14 cellular contexts compared by ENCODE assay signal in genomic region chr13:92967923-92968322, GRCh38.
DNase-seq lines count a peak whose midpoint lies in the region; ATAC-seq and TF ChIP-seq lines count a peak whose summit lies in the region.
"Had no signal": no experiment of that assay in that cellular context is flagged by ENCODE, and none has a peak within 500 bp of the region (broad histone marks: within the 10 kb centered on the region; RNA-seq: fewer than 3 reads in every experiment).

No MANE protein-coding gene starts in this region.

- TF ChIP-seq EP300 in Ishikawa (IDR thresholded peaks at IDR 0.05; ENCODE audit: borderline replicate concordance) = no peak

- peak; percentile 28 for ATAC-seq in left colon
- no peak for ATAC-seq in HG03457 (IDR thresholded peaks at IDR 0.05; ENCODE audit: unreplicated experiment)

- peak; percentile 58 for TF ChIP-seq CTCF in WERI-Rb-1 (IDR thresholded peaks at IDR 0.05; ENCODE audit: low read depth, low read length)
- TF ChIP-seq CTCF in spleen (IDR thresholded peaks at IDR 0.05 in 8 of 11, conservative IDR thresholded peaks at IDR 0.05 in 3 of 11) = no peak

- DNase-seq in COLO829 (ENCODE audit: low spot score) (peak; percentile 7), WERI-Rb-1 (peak; percentile 39), left colon (no peak), hepatic stellate cell (ENCODE audit: low spot score) (no peak), spleen (no peak), NCI-H226 (no peak)
- DNase-seq: activated CD4-positive, alpha-beta T cell treated with anti-CD3 and anti-CD28 coated beads, Interleukin-2, amount 10 ng/mL, durations not matched to agents 7 days and 5 days; activated naive CD4-positive, alpha-beta T cell treated with Interleukin-2 at 50 U/mL for 16 hours; dermis blood vessel endothelial cell; NCI-H345; trophoblast cell had no signal

- TF ChIP-seq POLR2A in spleen (IDR thresholded peaks at IDR 0.05) = no peak

- WGBS in spleen, 5 donors = 73 to 83% (median 78%) methylated on average over 3 of the region's 3 CpGs

- no peaks in the 10 kb centered on the region for H3K36me3 ChIP-seq in WERI-Rb-1
- no peaks in the 10 kb centered on the region for H3K36me3 ChIP-seq in spleen
- H3K36me3 ChIP-seq: right atrium auricular region had no signal

- intact Hi-C loops in left colon (cut with DNase I, micrococcal nuclease) = no loop called here
- intact Hi-C loops in spleen (cut with DNase I; ENCODE audit: low total_unique reads) = no loop called here

- H3K27ac ChIP-seq in WERI-Rb-1 (no peak overlapping the region), spleen (no peak overlapping the region)
- H3K27ac ChIP-seq: right atrium auricular region had no signal

- H3K9me3 ChIP-seq in WERI-Rb-1 (ENCODE audit: severe bottlenecking) (no peaks in the 10 kb centered on the region), spleen (peaks cover 0 to 31% (median 6%) of the 10 kb centered on the region in 8 donors)
- H3K9me3 ChIP-seq: right atrium auricular region had no signal

- H3K27me3 ChIP-seq in WERI-Rb-1 (ENCODE audit: insufficient read depth, low read depth, severe bottlenecking) (no peaks in the 10 kb centered on the region), spleen (replicated peaks in 1 of 7) (no peaks in the 10 kb centered on the region)
- H3K27me3 ChIP-seq: right atrium auricular region had no signal

- peak; percentile 37 for TF ChIP-seq RAD21 in Ishikawa (IDR thresholded peaks at IDR 0.05; ENCODE audit: low read depth)

- H3K4me1 ChIP-seq in spleen = no peaks in the 10 kb centered on the region
- H3K4me1 ChIP-seq: right atrium auricular region had no signal

- H3K4me3 ChIP-seq in WERI-Rb-1 (ENCODE audit: low read depth, low read length) = no peak overlapping the region
- H3K4me3 ChIP-seq in spleen = no peak overlapping the region
- H3K4me3 ChIP-seq: right atrium auricular region had no signal

TF ChIP-seq in Ishikawa, 13 proteins besides CTCF, POLR2A, EP300 and RAD21:
- TF ChIP-seq TEAD4 (IDR thresholded peaks at IDR 0.05) (no peak), NFIC (IDR thresholded peaks at IDR 0.05) (no peak)

Comparison
In these comparisons a context has a peak if more than half of its experiments do, and no peak if none do; other contexts are left out.
1. DNase-seq: peak in COLO829 (single experiment) and WERI-Rb-1 (single experiment); none in left colon (0 of 2), hepatic stellate cell (single experiment), spleen (single experiment) and NCI-H226 (single experiment).